In the genomic region with DNA sequence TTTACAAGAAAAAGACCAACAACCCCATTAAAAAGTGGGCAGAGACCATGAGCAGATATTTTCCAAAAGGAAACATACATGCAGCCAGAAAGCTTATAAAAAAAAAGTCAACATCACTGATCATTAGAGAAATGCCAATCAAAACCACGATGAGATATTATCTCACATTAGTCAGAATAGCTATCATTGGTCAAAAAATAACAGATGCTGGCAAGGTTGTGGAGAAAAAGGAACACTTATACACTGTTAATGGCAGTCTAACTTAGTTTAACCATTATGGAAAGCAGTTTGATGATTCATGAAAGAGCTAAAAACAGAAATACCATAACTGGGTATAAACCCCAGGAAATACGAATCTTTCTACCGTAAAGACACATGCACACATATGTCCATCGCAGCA, we compare ENCODE assay signal across 1 cellular context.
TF ChIP-seq lines count a peak whose summit lies in the region.

No MANE protein-coding gene starts in this region.

TF ChIP-seq in SK-N-SH, 30 proteins besides CTCF, POLR2A, EP300 and RAD21 (continued from another document):
- TF ChIP-seq, protein P1, sequence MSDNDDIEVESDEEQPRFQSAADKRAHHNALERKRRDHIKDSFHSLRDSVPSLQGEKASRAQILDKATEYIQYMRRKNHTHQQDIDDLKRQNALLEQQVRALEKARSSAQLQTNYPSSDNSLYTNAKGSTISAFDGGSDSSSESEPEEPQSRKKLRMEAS (IDR thresholded peaks at IDR 0.05; ENCODE audit: low read depth) = no peak
- peak; percentile 60 for TF ChIP-seq MEF2A (IDR thresholded peaks at IDR 0.05; ENCODE audit: borderline replicate concordance, low read depth)
